ENCODE assay signal across 28 cellular contexts in genomic region chr21:44856131-44856530, GRCh38. TPM values are rescaled to one million over a fixed set of nuclear protein-coding genes. Genes with fewer than 3 reads are reported as not detected.
DNase-seq lines count a peak whose midpoint lies in the region; ATAC-seq and TF ChIP-seq lines count a peak whose summit lies in the region.
"Had no signal": no experiment of that assay in that cellular context is flagged by ENCODE, and none has a peak within 500 bp of the region (broad histone marks: within the 10 kb centered on the region; RNA-seq: fewer than 3 reads in every experiment).

No MANE protein-coding gene starts in this region.

- ATAC-seq in IMR-90 (ENCODE audit: low read depth) (peak; percentile 14; the same call in 1 of the 2 replicates), gastrocnemius medialis (no peak), GM18511 (IDR thresholded peaks at IDR 0.05; ENCODE audit: unreplicated experiment) (no peak), HG03354 (IDR thresholded peaks at IDR 0.05; ENCODE audit: poor library complexity, severe bottlenecking, unreplicated experiment) (no peak), HG02870 (IDR thresholded peaks at IDR 0.05; ENCODE audit: unreplicated experiment) (no peak)
- ATAC-seq: gastroesophageal sphincter, K562, right lobe of liver had no signal

- H2BK20ac ChIP-seq in IMR-90 (ENCODE audit: low read depth, low read length): no peak overlapping the region

- H3K4ac ChIP-seq in IMR-90 (ENCODE audit: low read depth, low read length): no peak overlapping the region

- no peak overlapping the region for H4K91ac ChIP-seq in IMR-90 (ENCODE audit: insufficient read depth, low read depth, low read length)

- H2AK9ac ChIP-seq in IMR-90 (replicated peaks; ENCODE audit: low read depth, low read length, poor library complexity): no peak overlapping the region

- H3K18ac ChIP-seq in IMR-90 (ENCODE audit: low read depth, low read length): no peak overlapping the region

- H2BK15ac ChIP-seq in IMR-90 (ENCODE audit: low read depth, low read length): no peak overlapping the region

- no peak overlapping the region for H2BK5ac ChIP-seq in IMR-90 (ENCODE audit: low read depth, low read length, poor library complexity, severe bottlenecking)

- no peaks in the 10 kb centered on the region for H3K9me3 ChIP-seq in IMR-90 (ENCODE audit: control insufficient read depth, insufficient read depth, low read length)
- no peaks in the 10 kb centered on the region for H3K9me3 ChIP-seq in gastrocnemius medialis
- H3K9me3 ChIP-seq: gastroesophageal sphincter, right lobe of liver, tibial nerve had no signal

- no peak overlapping the region for H4K8ac ChIP-seq in IMR-90 (ENCODE audit: low read depth in 2 of 2, low read length in 2 of 2)

- no peak overlapping the region for H2AK5ac ChIP-seq in IMR-90 (ENCODE audit: low read depth, low read length)

- no peak for TF ChIP-seq POLR2A in IMR-90 (IDR thresholded peaks at IDR 0.05; ENCODE audit: low read depth, low read length)
- TF ChIP-seq POLR2A in gastrocnemius medialis (IDR thresholded peaks at IDR 0.05): no peak

- no peak for TF ChIP-seq RAD21 in IMR-90 (IDR thresholded peaks at IDR 0.05; ENCODE audit: low read length)

- no peak overlapping the region for H3K4me2 ChIP-seq in IMR-90 (ENCODE audit: low read depth, low read length)
- H3K4me2 ChIP-seq: hepatocyte, neural progenitor cell had no signal

- H3K9ac ChIP-seq in IMR-90 (ENCODE audit: low read depth, low read length): no peak overlapping the region
- H3K9ac ChIP-seq: GM23248, neural progenitor cell had no signal

- peaks cover 6% of the 10 kb centered on the region; the same call in 1 of the 2 replicates for H3K9me1 ChIP-seq in IMR-90 (ENCODE audit: insufficient read depth, low read length)

- dilution Hi-C loops in IMR-90 (cut with HindIII; ENCODE audit: low sequenced_read_pairs, unreplicated experiment): no loop called here

- H3K27me3 ChIP-seq in IMR-90 (ENCODE audit: control insufficient read depth, insufficient read depth, low read length) (no peaks in the 10 kb centered on the region), gastrocnemius medialis (no peaks in the 10 kb centered on the region)
- H3K27me3 ChIP-seq: brain microvascular endothelial cell, gastroesophageal sphincter, hepatocyte, neural progenitor cell, right lobe of liver, tibial nerve had no signal

- no peak overlapping the region for H3K56ac ChIP-seq in IMR-90 (ENCODE audit: extremely low read depth, insufficient read depth, low read length)

- in situ Hi-C loops in IMR-90 (cut with MboI; ENCODE audit: low sequenced_read_pairs): no loop called here
- in situ Hi-C loops in gastrocnemius medialis (cut with MboI; ENCODE audit: low sequenced_read_pairs in 4 of 4): no loop called here

- peaks cover 74% of the 10 kb centered on the region for H4K20me1 ChIP-seq in IMR-90 (ENCODE audit: insufficient read depth, low read length)

- TF ChIP-seq CTCF in IMR-90 (conservative IDR thresholded peaks at IDR 0.05; ENCODE audit: low read depth, low read length): no peak
- TF ChIP-seq CTCF in gastrocnemius medialis (IDR thresholded peaks at IDR 0.05 in 4 of 5, conservative IDR thresholded peaks at IDR 0.05 in 1 of 5): no peak

- BruUV-seq in IMR-90 (replicated peaks; lab: Mats Ljungman, UMichigan): no TSS peak

- POLR2A ChIA-PET in IMR-90 (lab: Charles Lee; ENCODE audit: unreplicated experiment): no interaction called here

- H3K36me3 ChIP-seq in IMR-90 (ENCODE audit: control insufficient read depth, insufficient read depth, low read length) (peaks cover 65% of the 10 kb centered on the region), gastrocnemius medialis (peaks cover 0 to 41% of the 10 kb centered on the region in 2 donors)
- H3K36me3 ChIP-seq: neural progenitor cell had no signal

- no peak overlapping the region for H3K27ac ChIP-seq in IMR-90 (ENCODE audit: insufficient read depth, low read length)
- H3K27ac ChIP-seq in gastrocnemius medialis: peak overlapping the region; percentile 87 to 89 (median 88)
- H3K27ac ChIP-seq: 22Rv1, brain microvascular endothelial cell, GM23248, hepatocyte, neural progenitor cell, right lobe of liver, tibial nerve had no signal

- peaks cover 65 to 84% of the 10 kb centered on the region in 2 experiments for H3K79me1 ChIP-seq in IMR-90 (ENCODE audit: low read depth in 1 of 2, low read length in 2 of 2)

- no peak overlapping the region for H3K23ac ChIP-seq in IMR-90 (ENCODE audit: low read depth, low read length)

- no peak overlapping the region for H3K4me3 ChIP-seq in IMR-90 (ENCODE audit: insufficient read depth, low read depth, low read length)
- H3K4me3 ChIP-seq in gastrocnemius medialis: no peak overlapping the region
- H3K4me3 ChIP-seq: gastroesophageal sphincter, GM23248, hepatocyte, K562, neural progenitor cell, right lobe of liver, tibial nerve had no signal

- no peak overlapping the region for H3K14ac ChIP-seq in IMR-90 (replicated peaks; ENCODE audit: low read depth, low read length)

- WGBS in IMR-90 (ENCODE audit: extremely low coverage in 2 of 2, insufficient read length in 1 of 2), 2 experiments: no CpG with 5 or more reads among the region's 17 CpGs

- CTCF ChIA-PET in IMR-90 (lab: Yijun Ruan, JAX): no interaction called here

- intact Hi-C loops in IMR-90 (cut with micrococcal nuclease) (no loop called here), gastrocnemius medialis (cut with DNase I; ENCODE audit: low total_unique reads) (loop anchor here (5.0 kb wide), 2 partner anchors 39 to 196 kb away; partner anchors contain the start of gene SUMO3)

- H3K4me1 ChIP-seq in IMR-90 (ENCODE audit: control insufficient read depth, insufficient read depth, low read length) (no peaks in the 10 kb centered on the region), gastrocnemius medialis (peaks cover 33 to 43% of the 10 kb centered on the region in 2 donors)
- H3K4me1 ChIP-seq: neural progenitor cell had no signal

- no peak overlapping the region for H2AFZ ChIP-seq in IMR-90 (replicated peaks; ENCODE audit: low read length, poor library complexity)
- H2AFZ ChIP-seq: GM23248, hepatocyte, neural progenitor cell had no signal

- H4K5ac ChIP-seq in IMR-90 (ENCODE audit: low read depth, low read length): no peak overlapping the region

- H2BK120ac ChIP-seq in IMR-90 (ENCODE audit: low read depth, low read length): no peak overlapping the region

- peak; percentile 32 for DNase-seq in NCI-H2171 treated with DMSO at 0.1 percent for 48 hours (lab: John Stamatoyannopoulos, UW)
- no peak for DNase-seq in NCI-H2171 (lab: John Stamatoyannopoulos, UW)
- DNase-seq in IMR-90: no peak
- peak; percentile 44 for DNase-seq in islet precursor cell
- no peak for DNase-seq in gastrocnemius medialis
- DNase-seq: activated B cell treated with CpG ODN at 0.5 μM for 24 hours; activated CD4-positive, alpha-beta T cell treated with anti-CD3 and anti-CD28 coated beads, Interleukin-2, amount 10 ng/mL, durations not matched to agents 7 days and 5 days; activated T-cell treated with anti-CD3 and anti-CD28 coated beads, Interleukin-2, amount 50 U/mL, for 48 hours; amniotic stem cell; brain microvascular endothelial cell; CD4-positive, alpha-beta memory T cell; cerebellar nuclear complex; GM23248; NCI-H1105 treated with DMSO at 0.1 percent for 48 hours; NCI-H1930; NCI-H526; stimulated activated CD4-positive, alpha-beta T cell treated with anti-CD3 and anti-CD28 coated beads, Interleukin-4, amount 100 ng/mL, for 24 hours; T-helper 1 cell had no signal

TF ChIP-seq in IMR-90, 13 proteins besides CTCF, POLR2A, EP300 and RAD21 (continues in another document):
- TF ChIP-seq SMC3 (IDR thresholded peaks at IDR 0.05; ENCODE audit: low read depth, low read length) (no peak), FOS (IDR thresholded peaks at IDR 0.05; ENCODE audit: low read depth, low read length) (no peak), ELK1 (IDR thresholded peaks at IDR 0.05; ENCODE audit: borderline replicate concordance, low read depth, low read length) (no peak), CEBPB (IDR thresholded peaks at IDR 0.05; ENCODE audit: low read depth, low read length) (no peak), RCOR1 (IDR thresholded peaks at IDR 0.05; ENCODE audit: insufficient replicate concordance, low read length) (no peak), NFE2L2 (IDR thresholded peaks at IDR 0.05; ENCODE audit: low read depth, low read length) (no peak), BHLHE40 (IDR thresholded peaks at IDR 0.05; ENCODE audit: low read depth, low read length) (no peak), MXI1 (IDR thresholded peaks at IDR 0.05; ENCODE audit: borderline replicate concordance, low read depth, low read length) (no peak), MAFK (IDR thresholded peaks at IDR 0.05; ENCODE audit: low read depth, low read length) (no peak), RFX5 (IDR thresholded peaks at IDR 0.05; ENCODE audit: low read depth, low read length) (no peak), MAZ (IDR thresholded peaks at IDR 0.05; ENCODE audit: borderline replicate concordance, low read depth, low read length) (no peak)

RNA-seq across cellular contexts. Expression of gene PTTG1IP, which starts 17.4 kb away (rescaled TPM):
- total RNA-seq in IMR-90 (2012; rRNA removed): 194 and 230 TPM in 2 replicates
- 156 and 167 TPM in 2 replicates for polyA plus RNA-seq in IMR-90 (2012; rRNA removed)
- 112 and 137 TPM in 2 replicates for polyA plus RNA-seq in IMR-90 (2012; cell fraction: cytosol; rRNA removed)
- polyA plus RNA-seq in IMR-90 (2012; cell fraction: nucleus; rRNA removed; ENCODE audit: low replicate concordance): 67.9 and 125 TPM in 2 replicates
- total RNA-seq in gastrocnemius medialis: 100 to 1,000 TPM; 116 to 217 (median 127) TPM

RNA-seq across cellular contexts. Expression of gene SUMO3, which starts 38.3 kb away (rescaled TPM):
- total RNA-seq in IMR-90 (2012; rRNA removed) (64.9 and 103 TPM in 2 replicates), gastrocnemius medialis (10 to 100 TPM; 49.0 to 85.9 (median 63.7) TPM)
- 101 and 104 TPM in 2 replicates for polyA plus RNA-seq in IMR-90 (2012; rRNA removed)
- 73.7 and 82.6 TPM in 2 replicates for polyA plus RNA-seq in IMR-90 (2012; cell fraction: cytosol; rRNA removed)
- polyA plus RNA-seq in IMR-90 (2012; cell fraction: nucleus; rRNA removed; ENCODE audit: low replicate concordance): 23.5 and 36.3 TPM in 2 replicates

RNA-seq across cellular contexts. Expression of gene UBE2G2, which starts 54.5 kb away (rescaled TPM):
- total RNA-seq in IMR-90 (2012; rRNA removed) (65.4 and 75.8 TPM in 2 replicates), gastrocnemius medialis (10 to 100 TPM; 64.2 to 83.8 (median 73.3) TPM)
- 81.9 and 91.7 TPM in 2 replicates for polyA plus RNA-seq in IMR-90 (2012; rRNA removed)
- 51.8 and 81.4 TPM in 2 replicates for polyA plus RNA-seq in IMR-90 (2012; cell fraction: cytosol; rRNA removed)
- polyA plus RNA-seq in IMR-90 (2012; cell fraction: nucleus; rRNA removed; ENCODE audit: low replicate concordance): 112 and 205 TPM in 2 replicates

Comparison
In these comparisons a context has a peak if more than half of its experiments do, and no peak if none do; other contexts are left out.
1. DNase-seq: peak in NCI-H2171 treated with DMSO at 0.1 percent for 48 hours (single experiment) and islet precursor cell (single experiment); none in NCI-H2171 (single experiment), IMR-90 (single experiment) and gastrocnemius medialis (0 of 2).